26 cellular contexts compared by ENCODE assay signal in the genomic region with DNA sequence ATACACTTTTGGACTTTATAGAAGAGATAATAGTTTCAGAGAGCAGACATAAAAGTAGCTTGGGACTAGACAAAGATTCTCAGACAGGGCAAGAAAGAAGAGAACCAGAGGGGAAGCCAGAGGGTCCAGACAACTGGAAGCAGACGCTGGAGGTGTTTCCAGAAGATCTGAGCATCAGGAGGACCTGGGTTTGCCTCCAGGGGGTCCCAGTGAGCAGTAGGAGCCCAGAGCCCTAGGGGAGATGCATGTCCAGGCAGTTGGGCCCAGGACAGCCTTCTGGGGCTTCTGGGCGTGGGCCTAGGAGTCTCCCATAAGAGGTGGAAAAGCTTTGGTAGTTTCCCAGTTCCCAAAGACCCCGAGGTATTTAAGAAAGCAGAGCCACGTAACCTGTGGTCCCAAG.
DNase-seq lines count a peak whose midpoint lies in the region; ATAC-seq, FAIRE-seq and TF ChIP-seq lines count a peak whose summit lies in the region.
"Had no signal": no experiment of that assay in that cellular context is flagged by ENCODE, and none has a peak within 500 bp of the region (broad histone marks: within the 10 kb centered on the region; RNA-seq: fewer than 3 reads in every experiment).

No MANE protein-coding gene starts in this region.

- H3K27me3 ChIP-seq in GM12878 (replicated peaks in 1 of 2; ENCODE audit: control insufficient read depth in 2 of 2, insufficient read depth in 2 of 2, low read length in 1 of 2) (no peaks in the 10 kb centered on the region), MG63 (no peaks in the 10 kb centered on the region), mammary epithelial cell (ENCODE audit: insufficient read depth, low read length) (no peaks in the 10 kb centered on the region)
- H3K27me3 ChIP-seq: body of pancreas, dorsolateral prefrontal cortex had no signal

- no peak for FAIRE-seq in GM12878 (lab: Jason Lieb, UNC)
- FAIRE-seq: endothelial cell of umbilical vein had no signal

- TF ChIP-seq CTCF in GM12875 (IDR thresholded peaks at IDR 0.05; ENCODE audit: borderline replicate concordance, insufficient read depth, low read depth, low read length) (peak; percentile 29; the same call in 1 of the 2 replicates), GM12878 (IDR thresholded peaks at IDR 0.05 in 2 of 3, conservative IDR thresholded peaks at IDR 0.05 in 1 of 3; ENCODE audit: control insufficient read depth in 2 of 3, extremely low read depth in 1 of 3, insufficient read depth in 1 of 3, low read depth in 3 of 3, low read length in 3 of 3) (0 out of 6 replicates have a peak, but pooled peaks of 2 of the 3 experiments have one; percentile 11 to 14), mammary epithelial cell (conservative IDR thresholded peaks at IDR 0.05 in 1 of 2, IDR thresholded peaks at IDR 0.05 in 1 of 2; ENCODE audit: extremely low read depth in 1 of 2, insufficient read depth in 1 of 2, low read depth in 1 of 2, low read length in 2 of 2) (no peak)

- no peak for TF ChIP-seq EP300 in GM12878 (IDR thresholded peaks at IDR 0.05; ENCODE audit: borderline replicate concordance in 1 of 2, control insufficient read depth in 1 of 2, low read depth in 2 of 2, low read length in 2 of 2)

- in situ Hi-C loops in GM12878 (cut with MboI) (no loop called here), mammary epithelial cell (cut with MboI; ENCODE audit: low sequenced_read_pairs in 2 of 2) (no loop called here)

- no peak for TF ChIP-seq POLR2A in GM12878 (IDR thresholded peaks at IDR 0.05; ENCODE audit: low read depth, low read length)

- dilution Hi-C loops in mammary epithelial cell (cut with HindIII; ENCODE audit: low sequenced_read_pairs), result no loop called here

- intact Hi-C loops in GM12878 (cut with micrococcal nuclease; ENCODE audit: unreplicated experiment) (no loop called here), mammary epithelial cell (cut with micrococcal nuclease) (no loop called here)

- H3K9me3 ChIP-seq in GM12878 (replicated peaks; ENCODE audit: control insufficient read depth, insufficient read depth, low read length), result peaks cover 7% of the 10 kb centered on the region; the same call in 2 of the 3 replicates
- no peaks in the 10 kb centered on the region for H3K9me3 ChIP-seq in MG63
- H3K9me3 ChIP-seq in mammary epithelial cell (replicated peaks; ENCODE audit: insufficient read depth, low read length), result no peaks in the 10 kb centered on the region
- H3K9me3 ChIP-seq: body of pancreas had no signal

- H3K4me2 ChIP-seq in GM12878 (ENCODE audit: control insufficient read depth, insufficient read depth), result no peak overlapping the region
- H3K4me2 ChIP-seq in mammary epithelial cell (ENCODE audit: insufficient read depth, low read depth, low read length), result no peak overlapping the region
- H3K4me2 ChIP-seq: GM23338 had no signal

- BruUV-seq in GM12878 (replicated peaks; lab: Mats Ljungman, UMichigan) (no TSS peak), mammary epithelial cell (replicated peaks; lab: Mats Ljungman, UMichigan) (no TSS peak)

- RAD21 ChIA-PET in GM12878 (lab: Charles Lee; ENCODE audit: unreplicated experiment), result interaction anchor here (1.0 to 1.1 kb wide), 3 partner anchors 9 to 58 kb away, joined by 3 read pairs; no protein-coding TSS in a partner anchor

- H3K4me1 Mint-ChIP-seq in activated naive CD4-positive, alpha-beta T cell treated with anti-CD3 and anti-CD28 coated beads, Interleukin-2, amount 50 U/mL, for 24 hours, result peaks cover 19% of the 10 kb centered on the region
- peaks cover 30% of the 10 kb centered on the region for H3K4me1 Mint-ChIP-seq in activated naive CD4-positive, alpha-beta T cell treated with anti-CD3 and anti-CD28 coated beads, Interleukin-2, amount 10 ng/mL, durations not matched to agents 7 days and 5 days
- peaks cover 9 to 13% of the 10 kb centered on the region in 2 donors for H3K4me1 Mint-ChIP-seq in stimulated activated naive B cell treated with anti-CD40 and anti-IgM and Interleukin-4, amounts not matched to agents 10 μg/mL and 1 μg/mL and 100 μg/mL, for 72 hours

- DNase-seq in activated naive CD4-positive, alpha-beta T cell treated with anti-CD3 and anti-CD28 coated beads, Interleukin-2, amount 10 ng/mL, durations not matched to agents 7 days and 5 days, result no peak
- DNase-seq in GM12878 (ENCODE audit: low read depth, low spot score), result no peak
- DNase-seq in stimulated activated naive B cell treated with anti-CD40 and anti-IgM and Interleukin-4, amounts not matched to agents 10 μg/mL and 1 μg/mL and 100 μg/mL, for 72 hours, result no peak
- no peak for DNase-seq in MG63
- DNase-seq in mammary epithelial cell, result no peak
- DNase-seq: activated CD4-positive, alpha-beta memory T cell treated with anti-CD3 and anti-CD28 coated beads, Interleukin-2, amount 10 ng/mL, durations not matched to agents 7 days and 5 days; activated gamma-delta T cell; body of pancreas; cerebellar nuclear complex; dorsolateral prefrontal cortex; HFFc6; islet precursor cell; Kasumi-1; left ventricle myocardium superior; NCI-H1092 treated with DMSO at 0.1 percent for 48 hours; NCI-H187; NCI-H2171 treated with DMSO at 0.1 percent for 48 hours; NCI-H526; T-helper 1 cell had no signal

- H3K36me3 Mint-ChIP-seq in activated naive CD4-positive, alpha-beta T cell treated with anti-CD3 and anti-CD28 coated beads, Interleukin-2, amount 50 U/mL, for 24 hours, result no peaks in the 10 kb centered on the region
- H3K36me3 Mint-ChIP-seq in activated naive CD4-positive, alpha-beta T cell treated with anti-CD3 and anti-CD28 coated beads, Interleukin-2, amount 10 ng/mL, durations not matched to agents 7 days and 5 days, result no peaks in the 10 kb centered on the region
- no peaks in the 10 kb centered on the region for H3K36me3 Mint-ChIP-seq in stimulated activated naive B cell treated with anti-CD40 and anti-IgM and Interleukin-4, amounts not matched to agents 10 μg/mL and 1 μg/mL and 100 μg/mL, for 72 hours

- no peak overlapping the region for H3K4me3 Mint-ChIP-seq in activated naive CD4-positive, alpha-beta T cell treated with anti-CD3 and anti-CD28 coated beads, Interleukin-2, amount 50 U/mL, for 24 hours
- no peak overlapping the region for H3K4me3 Mint-ChIP-seq in activated naive CD4-positive, alpha-beta T cell treated with anti-CD3 and anti-CD28 coated beads, Interleukin-2, amount 10 ng/mL, durations not matched to agents 7 days and 5 days
- H3K4me3 Mint-ChIP-seq in stimulated activated naive B cell treated with anti-CD40 and anti-IgM and Interleukin-4, amounts not matched to agents 10 μg/mL and 1 μg/mL and 100 μg/mL, for 72 hours, result no peak overlapping the region
- H3K4me3 Mint-ChIP-seq: activated CD4-positive, alpha-beta memory T cell treated with anti-CD3 and anti-CD28 coated beads, Interleukin-2, amount 10 ng/mL, durations not matched to agents 7 days and 5 days; GM23338; HFFc6; stimulated activated naive CD8-positive, alpha-beta T cell treated with anti-CD3 and anti-CD28 coated beads, Interleukin-15, amount 100 ng/mL, for 72 hours had no signal

- ATAC-seq in GM12878 (no peak), HG03280 (IDR thresholded peaks at IDR 0.05; ENCODE audit: unreplicated experiment) (no peak)
- ATAC-seq in stimulated activated naive B cell treated with anti-CD40 and anti-IgM and Interleukin-4, amounts not matched to agents 10 μg/mL and 1 μg/mL and 100 μg/mL, for 72 hours (replicated peaks), result no peak
- ATAC-seq: body of pancreas; GM23338; left ventricle myocardium superior; stimulated activated naive CD8-positive, alpha-beta T cell treated with anti-CD3 and anti-CD28 coated beads, Interleukin-15, amount 100 ng/mL, for 72 hours had no signal

- TF ChIP-seq RAD21 in GM12878 (IDR thresholded peaks at IDR 0.05; ENCODE audit: insufficient read depth, low read depth, low read length), result no peak

- WGBS in GM12878 (ENCODE audit: insufficient coverage, insufficient replicate concordance, low lambda C conversion rate, missing lambda C conversion rate), result 46% methylated on average over 4 of the region's 4 CpGs
- WGBS in mammary epithelial cell (ENCODE audit: low coverage, missing lambda C conversion rate), result 36% methylated on average over 4 of the region's 4 CpGs

- H3K27ac ChIP-seq in GM12878 (ENCODE audit: control insufficient read depth, insufficient read depth), result no peak overlapping the region
- H3K27ac ChIP-seq in mammary epithelial cell (ENCODE audit: insufficient read depth, low read depth, low read length), result no peak overlapping the region
- H3K27ac ChIP-seq: body of pancreas, dorsolateral prefrontal cortex, skin epidermis had no signal

- H3K79me2 ChIP-seq in GM12878 (ENCODE audit: control insufficient read depth, insufficient read depth, low read length) (no peaks in the 10 kb centered on the region), mammary epithelial cell (ENCODE audit: insufficient read depth, low read length) (no peaks in the 10 kb centered on the region)

- H3K36me3 ChIP-seq in GM12878 (ENCODE audit: control insufficient read depth in 2 of 2, insufficient read depth in 2 of 2, low read length in 1 of 2) (no peaks in the 10 kb centered on the region; a peak in 1 of 4 replicates), MG63 (no peaks in the 10 kb centered on the region), mammary epithelial cell (ENCODE audit: insufficient read depth, low read length) (no peaks in the 10 kb centered on the region)

- POLR2A ChIA-PET in GM12878 (lab: Charles Lee), result interaction anchor here (1.2 kb wide), 2 partner anchors 10 kb away, joined by 3 to 5 read pairs; no protein-coding TSS in a partner anchor

- no peak overlapping the region for H3K4me3 ChIP-seq in GM12875 (ENCODE audit: low read depth, low read length)
- no peak overlapping the region for H3K4me3 ChIP-seq in GM12878
- no peak overlapping the region for H3K4me3 ChIP-seq in MG63
- no peak overlapping the region for H3K4me3 ChIP-seq in mammary epithelial cell (replicated peaks in 1 of 3; ENCODE audit: insufficient read depth in 1 of 3, low read depth in 2 of 3, low read length in 3 of 3)
- H3K4me3 ChIP-seq: body of pancreas, dorsolateral prefrontal cortex, GM23338, skin epidermis had no signal

- CTCF ChIA-PET in activated naive CD4-positive, alpha-beta T cell treated with anti-CD3 and anti-CD28 coated beads, Interleukin-2, amount 10 ng/mL, durations not matched to agents 7 days and 5 days (lab: Charles Lee), result no interaction called here
- CTCF ChIA-PET in GM12878 (lab: Yijun Ruan, JAX) (interaction anchor here (1.0 to 2.5 kb wide), 5 partner anchors 9 to 193 kb away, joined by 3 to 20 read pairs (median 4); no protein-coding TSS in a partner anchor), mammary epithelial cell (lab: Charles Lee; ENCODE audit: low non-redundant PET) (no interaction called here)

- no peak overlapping the region for H2AFZ ChIP-seq in GM12878 (ENCODE audit: control insufficient read depth, low read depth, low read length)
- H2AFZ ChIP-seq in mammary epithelial cell (ENCODE audit: low read depth, low read length), result no peak overlapping the region
- H2AFZ ChIP-seq: GM23338 had no signal

- no peaks in the 10 kb centered on the region for H3K27me3 Mint-ChIP-seq in activated naive CD4-positive, alpha-beta T cell treated with anti-CD3 and anti-CD28 coated beads, Interleukin-2, amount 50 U/mL, for 24 hours
- no peaks in the 10 kb centered on the region for H3K27me3 Mint-ChIP-seq in activated naive CD4-positive, alpha-beta T cell treated with anti-CD3 and anti-CD28 coated beads, Interleukin-2, amount 10 ng/mL, durations not matched to agents 7 days and 5 days
- peaks cover 16 to 17% of the 10 kb centered on the region in 2 donors for H3K27me3 Mint-ChIP-seq in stimulated activated naive B cell treated with anti-CD40 and anti-IgM and Interleukin-4, amounts not matched to agents 10 μg/mL and 1 μg/mL and 100 μg/mL, for 72 hours
- H3K27me3 Mint-ChIP-seq: activated CD4-positive, alpha-beta memory T cell treated with anti-CD3 and anti-CD28 coated beads, Interleukin-2, amount 10 ng/mL, durations not matched to agents 7 days and 5 days; stimulated activated naive CD8-positive, alpha-beta T cell treated with anti-CD3 and anti-CD28 coated beads, Interleukin-15, amount 100 ng/mL, for 72 hours had no signal

- H3K4me1 ChIP-seq in GM12878 (ENCODE audit: control insufficient read depth, insufficient read depth, low read length) (peaks cover 13% of the 10 kb centered on the region), mammary epithelial cell (ENCODE audit: insufficient read depth, low read length) (no peaks in the 10 kb centered on the region)
- H3K4me1 ChIP-seq: body of pancreas had no signal

- SMC1A ChIA-PET in GM12878 (lab: Charles Lee; ENCODE audit: uncharacterized antibody, unreplicated experiment), result interaction anchor here (0.9 to 1.9 kb wide), 10 partner anchors 9 to 1004 kb away, joined by 3 to 10 read pairs (median 3); partner anchors contain the start of gene ID2

- H4K20me1 ChIP-seq in GM12878 (ENCODE audit: control insufficient read depth, insufficient read depth) (no peaks in the 10 kb centered on the region), mammary epithelial cell (ENCODE audit: insufficient read depth, low read length) (no peaks in the 10 kb centered on the region)

- peak overlapping the region; percentile 48 for H3K27ac Mint-ChIP-seq in activated naive CD4-positive, alpha-beta T cell treated with anti-CD3 and anti-CD28 coated beads, Interleukin-2, amount 50 U/mL, for 24 hours
- H3K27ac Mint-ChIP-seq in activated naive CD4-positive, alpha-beta T cell treated with anti-CD3 and anti-CD28 coated beads, Interleukin-2, amount 10 ng/mL, durations not matched to agents 7 days and 5 days, result no peak overlapping the region
- peak overlapping the region; percentile 32 for H3K27ac Mint-ChIP-seq in stimulated activated naive B cell treated with anti-CD40 and anti-IgM and Interleukin-4, amounts not matched to agents 10 μg/mL and 1 μg/mL and 100 μg/mL, for 72 hours
- H3K27ac Mint-ChIP-seq: activated CD4-positive, alpha-beta memory T cell treated with anti-CD3 and anti-CD28 coated beads, Interleukin-2, amount 10 ng/mL, durations not matched to agents 7 days and 5 days; GM23338; HFFc6; stimulated activated naive CD8-positive, alpha-beta T cell treated with anti-CD3 and anti-CD28 coated beads, Interleukin-15, amount 100 ng/mL, for 72 hours had no signal

- H3K9ac ChIP-seq in GM12878 (ENCODE audit: control insufficient read depth, insufficient read depth, low read length) (no peak overlapping the region), mammary epithelial cell (ENCODE audit: insufficient read depth, low read length) (no peak overlapping the region)

- H3K9me3 Mint-ChIP-seq in activated naive CD4-positive, alpha-beta T cell treated with anti-CD3 and anti-CD28 coated beads, Interleukin-2, amount 50 U/mL, for 24 hours, result no peaks in the 10 kb centered on the region
- H3K9me3 Mint-ChIP-seq in activated naive CD4-positive, alpha-beta T cell treated with anti-CD3 and anti-CD28 coated beads, Interleukin-2, amount 10 ng/mL, durations not matched to agents 7 days and 5 days, result no peaks in the 10 kb centered on the region
- H3K9me3 Mint-ChIP-seq in stimulated activated naive B cell treated with anti-CD40 and anti-IgM and Interleukin-4, amounts not matched to agents 10 μg/mL and 1 μg/mL and 100 μg/mL, for 72 hours, result no peaks in the 10 kb centered on the region
- H3K9me3 Mint-ChIP-seq: activated CD4-positive, alpha-beta memory T cell treated with anti-CD3 and anti-CD28 coated beads, Interleukin-2, amount 10 ng/mL, durations not matched to agents 7 days and 5 days; GM23338; HFFc6; stimulated activated naive CD8-positive, alpha-beta T cell treated with anti-CD3 and anti-CD28 coated beads, Interleukin-15, amount 100 ng/mL, for 72 hours had no signal

Comparison
In these comparisons a context has a peak if more than half of its experiments do, and no peak if none do; other contexts are left out.
1. CTCF ChIP-seq: peak in GM12875 (single experiment) and GM12878 (2 of 3); none in mammary epithelial cell (0 of 2).